In the genomic region with DNA sequence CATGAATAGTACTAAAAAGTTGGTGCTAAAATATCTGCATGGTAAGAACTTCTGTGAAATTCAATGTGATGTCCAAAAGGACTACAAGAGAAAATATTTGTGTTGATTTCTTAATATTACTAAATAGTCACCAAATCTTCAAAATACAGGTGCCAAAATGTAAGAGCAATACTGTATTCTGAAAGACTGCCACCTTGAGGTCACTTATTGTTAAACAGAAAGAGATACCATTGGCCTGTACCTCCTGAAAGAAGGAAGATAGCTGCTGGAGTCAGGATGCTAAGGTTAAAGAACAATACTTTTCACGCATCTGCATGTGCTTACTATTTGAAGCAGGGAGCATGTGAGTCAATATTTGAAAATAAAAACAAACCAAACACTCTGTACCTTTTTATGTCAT, we compare ENCODE assay signal across 11 cellular contexts.
DNase-seq lines count a peak whose midpoint lies in the region; ATAC-seq, FAIRE-seq and TF ChIP-seq lines count a peak whose summit lies in the region.
"Had no signal": no experiment of that assay in that cellular context is flagged by ENCODE, and none has a peak within 500 bp of the region (broad histone marks: within the 10 kb centered on the region; RNA-seq: fewer than 3 reads in every experiment).

No MANE protein-coding gene starts in this region.

- no peak overlapping the region for H2AK5ac ChIP-seq in H9 (ENCODE audit: insufficient read length, low read length)

- WGBS in H9 (ENCODE audit: extremely low coverage, insufficient read length, low lambda C conversion rate) = no CpG with 5 or more reads among the region's 1 CpG
- no CpG with 5 or more reads among the region's 1 CpG for WGBS in iPS DF 6.9 (ENCODE audit: insufficient coverage, insufficient read length)

- no peak overlapping the region for H2BK20ac ChIP-seq in H9 (ENCODE audit: low read depth, low read length, poor library complexity, severe bottlenecking)

- no peak overlapping the region for H2BK5ac ChIP-seq in H9 (ENCODE audit: insufficient read length, low read length)

- H2BK12ac ChIP-seq in H9 (ENCODE audit: insufficient read length, low read depth, low read length) = no peak overlapping the region

- DNase-seq in ELR (ENCODE audit: low read depth) (peak; percentile 3), H9 (no peak), RWPE2 (ENCODE audit: low spot score) (no peak), iPS DF 6.9 (ENCODE audit: low read depth, low spot score) (peak; percentile 7), T-helper 17 cell (no peak), C1 segment of cervical spinal cord (lab: John Stamatoyannopoulos, UW) (no peak), urothelium cell line (ENCODE audit: low spot score) (no peak), frontal cortex (ENCODE audit: low spot score in 2 of 2) (no peak)
- DNase-seq: stimulated activated CD4-positive, alpha-beta T cell treated with anti-CD3 and anti-CD28 coated beads, Interleukin-1b, Interleukin-23, amount 100 ng/mL, for 48 hours had no signal

- no peak overlapping the region for H3K4ac ChIP-seq in H9 (ENCODE audit: low read depth, low read length)

- H3K27ac Mint-ChIP-seq in H9 (no peak overlapping the region), T-helper 17 cell (no peak overlapping the region)
- H3K27ac Mint-ChIP-seq: activated T-helper 1 cell treated with anti-CD3 and anti-CD28 coated beads, Interleukin-12 subunit alpha, Interleukin-12 subunit beta, Interleukin-2, Interleukin-4 antibody, amounts not matched to agents 30 ng/mL and 10 ng/mL and 1 ng/mL, durations not matched to agents 14 hours and 24 hours and 36 hours had no signal

- FAIRE-seq in urothelium cell line (lab: Jason Lieb, UNC) (no peak), frontal cortex (lab: Jason Lieb, UNC) (no peak)
- FAIRE-seq: endothelial cell of umbilical vein had no signal

- H4K91ac ChIP-seq in H9 (ENCODE audit: insufficient read length, low read depth, low read length) = no peak overlapping the region

- no peak overlapping the region for H3K18ac ChIP-seq in H9 (ENCODE audit: insufficient read length, low read depth, low read length)

- H3K36me3 Mint-ChIP-seq in H9 (ENCODE audit: insufficient read depth in 1 of 3, low read depth in 3 of 3) (peaks cover 0 to 1% (median 0%) of the 10 kb centered on the region in 3 experiments; a peak in 3 of 7 replicates), T-helper 17 cell (ENCODE audit: low read depth) (no peaks in the 10 kb centered on the region)

- H3K4me3 ChIP-seq in RWPE2 (ENCODE audit: severe bottlenecking) (no peak overlapping the region), iPS DF 6.9 (ENCODE audit: low read length) (no peak overlapping the region)

- no peak overlapping the region for H3K23ac ChIP-seq in H9 (ENCODE audit: insufficient read length, low read depth, low read length)

- H3K9me3 Mint-ChIP-seq in H9 = peaks cover 6 to 8% of the 10 kb centered on the region in 2 experiments; a peak in 4 of 5 replicates

- H2BK15ac ChIP-seq in H9 (ENCODE audit: low read depth, low read length) = no peak overlapping the region

- no peaks in the 10 kb centered on the region for H3K27me3 Mint-ChIP-seq in H9 (ENCODE audit: low read depth)
- H3K27me3 Mint-ChIP-seq in T-helper 17 cell = no peaks in the 10 kb centered on the region

- H3T11ph ChIP-seq in H9 (ENCODE audit: low read length) = no peak overlapping the region

- no peak overlapping the region for H4K5ac ChIP-seq in H9 (ENCODE audit: insufficient read length, low read depth, low read length)

- H3K4me1 Mint-ChIP-seq in H9 (peaks cover 16 to 20% of the 10 kb centered on the region in 2 experiments), T-helper 17 cell (no peaks in the 10 kb centered on the region)

- no peaks in the 10 kb centered on the region for H3K79me1 ChIP-seq in H9 (ENCODE audit: insufficient read depth, low read depth, low read length, poor library complexity, severe bottlenecking)

- H3K36me3 ChIP-seq in RWPE2 (ENCODE audit: low read depth) (no peaks in the 10 kb centered on the region), iPS DF 6.9 (ENCODE audit: control insufficient read depth, insufficient read depth, low read length) (no peaks in the 10 kb centered on the region)

- H4K20me1 ChIP-seq in H9 (ENCODE audit: control insufficient read depth, insufficient read depth, insufficient read length) = no peaks in the 10 kb centered on the region

- no peak overlapping the region for H2AFZ ChIP-seq in H9 (ENCODE audit: low read length)

- H3K23me2 ChIP-seq in H9 (ENCODE audit: insufficient read length, low read depth, low read length, poor library complexity, severe bottlenecking) = no peaks in the 10 kb centered on the region

- H4K8ac ChIP-seq in H9 (replicated peaks; ENCODE audit: insufficient read length, low read depth, low read length) = no peak overlapping the region

- no peak overlapping the region for H3K4me2 ChIP-seq in H9 (ENCODE audit: insufficient read depth, insufficient read length, low read length)

- no peaks in the 10 kb centered on the region for H3K27me3 ChIP-seq in H9 (ENCODE audit: insufficient read depth, low read length)
- H3K27me3 ChIP-seq in RWPE2 (ENCODE audit: insufficient read depth, poor library complexity, severe bottlenecking) = no peaks in the 10 kb centered on the region
- no peaks in the 10 kb centered on the region for H3K27me3 ChIP-seq in iPS DF 6.9 (ENCODE audit: control insufficient read depth, insufficient read depth, low read length)

- H3K14ac ChIP-seq in H9 (ENCODE audit: insufficient read depth, low read length) = no peak overlapping the region

- H3K56ac ChIP-seq in H9 (ENCODE audit: insufficient read length, low read depth, low read length) = no peak overlapping the region

- no peak for ATAC-seq in RWPE2 (ENCODE audit: low read depth)
- ATAC-seq in T-helper 17 cell = no peak

- H3K4me3 Mint-ChIP-seq in H9 (no peak overlapping the region), T-helper 17 cell (no peak overlapping the region)
- H3K4me3 Mint-ChIP-seq: activated T-helper 1 cell treated with anti-CD3 and anti-CD28 coated beads, Interleukin-12 subunit alpha, Interleukin-12 subunit beta, Interleukin-2, Interleukin-4 antibody, amounts not matched to agents 30 ng/mL and 10 ng/mL and 1 ng/mL, durations not matched to agents 14 hours and 24 hours and 36 hours had no signal

- peak; percentile 72 for TF ChIP-seq CTCF in H9 (conservative IDR thresholded peaks at IDR 0.05)
- peak; percentile 38 for TF ChIP-seq CTCF in RWPE2 (IDR thresholded peaks at IDR 0.05; ENCODE audit: poor library complexity, severe bottlenecking)

- H3K79me2 ChIP-seq in H9 (ENCODE audit: insufficient read depth, low read length) = no peaks in the 10 kb centered on the region

- H3K4me1 ChIP-seq in H9 (ENCODE audit: insufficient read depth, low read length) (no peaks in the 10 kb centered on the region), RWPE2 (ENCODE audit: insufficient read depth, poor library complexity, severe bottlenecking) (no peaks in the 10 kb centered on the region), iPS DF 6.9 (ENCODE audit: control insufficient read depth, insufficient read depth, low read length) (no peaks in the 10 kb centered on the region)

- no peak overlapping the region for H2BK120ac ChIP-seq in H9 (ENCODE audit: low read depth, low read length, poor library complexity, severe bottlenecking)

- H3K9me3 ChIP-seq in H9 (ENCODE audit: control insufficient read depth, low read depth, low read length) = no peaks in the 10 kb centered on the region
- H3K9me3 ChIP-seq in RWPE2 (ENCODE audit: severe bottlenecking) = no peaks in the 10 kb centered on the region
- H3K9me3 ChIP-seq in iPS DF 6.9 (ENCODE audit: control insufficient read depth, insufficient read depth, low read length) = no peaks in the 10 kb centered on the region
- H3K9me3 ChIP-seq in T-helper 17 cell (ENCODE audit: control insufficient read depth, low read length, poor library complexity, severe bottlenecking) = no peaks in the 10 kb centered on the region

- no peak overlapping the region for H3K27ac ChIP-seq in H9 (ENCODE audit: insufficient read length, low read depth, low read length)
- H3K27ac ChIP-seq in RWPE2 (ENCODE audit: poor library complexity, severe bottlenecking) = no peak overlapping the region
- no peak overlapping the region for H3K27ac ChIP-seq in iPS DF 6.9 (ENCODE audit: low read length)

- no peak overlapping the region for H3K9ac ChIP-seq in H9 (ENCODE audit: extremely low read depth, insufficient read length, low read length)

Comparison
In these comparisons a context has a peak if more than half of its experiments do, and no peak if none do; other contexts are left out.
1. DNase-seq: peak in ELR (single experiment) and iPS DF 6.9 (single experiment); none in H9 (single experiment), RWPE2 (single experiment), T-helper 17 cell (0 of 3), C1 segment of cervical spinal cord (0 of 14), urothelium cell line (single experiment) and frontal cortex (0 of 2).